25 cellular contexts compared by ENCODE assay signal in the genomic region with DNA sequence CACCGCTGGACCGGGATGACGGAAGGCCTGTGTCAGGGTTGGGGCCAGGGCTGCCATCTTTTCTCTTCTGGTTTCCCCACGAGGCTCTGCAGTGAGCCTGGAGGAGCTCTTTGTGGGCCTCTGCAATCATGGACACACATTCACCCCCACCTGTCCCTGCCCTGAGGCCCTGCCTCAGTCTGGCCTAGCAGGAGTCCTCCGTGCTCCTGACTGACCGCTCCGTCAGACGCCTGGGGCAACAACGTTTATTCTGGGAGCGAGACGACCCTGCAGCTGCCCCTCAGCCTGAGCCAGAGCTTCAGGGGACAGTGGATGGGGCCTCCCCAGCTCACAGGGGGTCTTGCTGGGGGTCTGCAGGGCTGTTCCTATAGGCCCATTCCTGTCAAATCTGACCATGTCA. TPM values are rescaled to one million over a fixed set of nuclear protein-coding genes. Genes with fewer than 3 reads are reported as not detected.
DNase-seq lines count a peak whose midpoint lies in the region; ATAC-seq, FAIRE-seq and TF ChIP-seq lines count a peak whose summit lies in the region.
"Had no signal": no experiment of that assay in that cellular context is flagged by ENCODE, and none has a peak within 500 bp of the region (broad histone marks: within the 10 kb centered on the region; RNA-seq: fewer than 3 reads in every experiment).

No MANE protein-coding gene starts in this region.

- FAIRE-seq in kidney (lab: Jason Lieb, UNC) = no peak
- FAIRE-seq: A204.1, D721Med, GM12878, GM19239 had no signal

- H3K27ac ChIP-seq in heart right ventricle = no peak overlapping the region
- no peak overlapping the region for H3K27ac ChIP-seq in kidney (ENCODE audit: low read depth in 2 of 2, low read length in 2 of 2)
- no peak overlapping the region for H3K27ac ChIP-seq in neuronal stem cell (replicated peaks; ENCODE audit: low read length)
- H3K27ac ChIP-seq: 22Rv1, BLaER1, C4-2B had no signal

- no peak for TF ChIP-seq RAD21 in Ishikawa (IDR thresholded peaks at IDR 0.05; ENCODE audit: low read depth)

- H2BK5ac ChIP-seq in neuronal stem cell (ENCODE audit: low read length) = no peak overlapping the region

- H3K27me3 ChIP-seq in heart right ventricle (no peaks in the 10 kb centered on the region), neuronal stem cell (ENCODE audit: control insufficient read depth in 3 of 3, insufficient read depth in 3 of 3, low read depth in 1 of 3, low read length in 3 of 3) (no peaks in the 10 kb centered on the region)
- H3K27me3 ChIP-seq: BLaER1 had no signal

- no peak overlapping the region for H3K23ac ChIP-seq in neuronal stem cell (ENCODE audit: low read depth, low read length, poor library complexity)

- H3K79me1 ChIP-seq in neuronal stem cell (ENCODE audit: low read depth, low read length) = no peaks in the 10 kb centered on the region

- WGBS in heart right ventricle, 2 donors = 91 to 93% methylated on average over 11 of the region's 11 CpGs
- no CpG with 5 or more reads among the region's 11 CpGs for WGBS in neuronal stem cell (ENCODE audit: extremely low coverage in 2 of 2, insufficient read length in 2 of 2, insufficient replicate concordance in 1 of 2), 2 donors

- ATAC-seq in Right ventricle myocardium inferior (no peak), heart right ventricle (no peak), GM19455 (IDR thresholded peaks at IDR 0.05; ENCODE audit: unreplicated experiment) (no peak), HG03342 (IDR thresholded peaks at IDR 0.05; ENCODE audit: unreplicated experiment) (no peak)
- ATAC-seq: CD8-positive, alpha-beta T cell; GM12878; HCT116 had no signal

- peak overlapping the region; percentile 8 for H2BK15ac ChIP-seq in neuronal stem cell (ENCODE audit: low read length)

- DNase-seq in Right ventricle myocardium inferior (ENCODE audit: missing footprints) (peak; percentile 9), heart right ventricle (no peak), kidney (peak; percentile 63), neuronal stem cell (ENCODE audit: low spot score) (no peak), cerebellar nuclear complex (lab: John Stamatoyannopoulos, UW) (no peak)
- DNase-seq: CD4-positive, CD25-positive, alpha-beta regulatory T cell; CD8-positive, alpha-beta T cell; DMS 273 treated with DMSO at 0.1 percent for 48 hours; DMS79; EL; GDM1; H9 had no signal

- H3K9me3 ChIP-seq in heart right ventricle = peaks cover 0 to 6% (median 0%) of the 10 kb centered on the region in 11 donors
- H3K9me3 ChIP-seq in kidney (ENCODE audit: control insufficient read depth in 1 of 2, low read length in 2 of 2) = peaks cover 0 to 5% of the 10 kb centered on the region in 2 donors
- peaks cover 0 to 3% of the 10 kb centered on the region in 2 donors for H3K9me3 ChIP-seq in neuronal stem cell (replicated peaks in 1 of 2; ENCODE audit: control insufficient read depth in 2 of 2, insufficient read depth in 1 of 2, low read depth in 1 of 2, low read length in 2 of 2)

- H3K14ac ChIP-seq in neuronal stem cell (ENCODE audit: low read length) = no peak overlapping the region

- no peak overlapping the region for H4K91ac ChIP-seq in neuronal stem cell (ENCODE audit: low read depth, low read length, poor library complexity)

- H4K8ac ChIP-seq in neuronal stem cell (ENCODE audit: low read depth, low read length) = no peak overlapping the region

- peak overlapping the region; percentile 80 for H3K18ac ChIP-seq in neuronal stem cell (ENCODE audit: low read length)

- H2AFZ ChIP-seq in neuronal stem cell (ENCODE audit: low read length) = no peak overlapping the region
- H2AFZ ChIP-seq: GM23338 had no signal

- H3K4ac ChIP-seq in neuronal stem cell (ENCODE audit: low read length) = no peak overlapping the region

- H3K4me3 ChIP-seq in heart right ventricle (no peak overlapping the region), kidney (ENCODE audit: low read length in 2 of 2) (no peak overlapping the region), neuronal stem cell (ENCODE audit: low read length in 2 of 2) (no peak overlapping the region)
- H3K4me3 ChIP-seq: BLaER1, GM12878, GM23338 had no signal

- peak overlapping the region; percentile 24 for H2BK12ac ChIP-seq in neuronal stem cell (ENCODE audit: low read length)

- H3K36me3 ChIP-seq in heart right ventricle (no peaks in the 10 kb centered on the region), kidney (ENCODE audit: control insufficient read depth in 1 of 2, insufficient read depth in 2 of 2, low read length in 2 of 2) (no peaks in the 10 kb centered on the region), neuronal stem cell (replicated peaks in 1 of 2; ENCODE audit: control insufficient read depth in 2 of 2, insufficient read depth in 2 of 2, low read length in 2 of 2) (no peaks in the 10 kb centered on the region)
- H3K36me3 ChIP-seq: BLaER1 had no signal

- H3K4me2 ChIP-seq in neuronal stem cell (ENCODE audit: insufficient read depth, low read length, poor library complexity, severe bottlenecking) = no peak overlapping the region
- H3K4me2 ChIP-seq: GM23338 had no signal

- intact Hi-C loops in Right ventricle myocardium inferior (cut with DNase I) (no loop called here), heart right ventricle (cut with DNase I) (no loop called here), kidney (cut with DNase I) (loop anchor here (5.0 kb wide), 1 partner anchor 357 kb away; a partner anchor contains a TSS)

- TF ChIP-seq CTCF in heart right ventricle (IDR thresholded peaks at IDR 0.05) (no peak), kidney (IDR thresholded peaks at IDR 0.05; ENCODE audit: borderline replicate concordance, extremely low read depth, insufficient read depth) (no peak)

- TF ChIP-seq EP300 in Ishikawa (IDR thresholded peaks at IDR 0.05; ENCODE audit: borderline replicate concordance) = no peak

- H2AK5ac ChIP-seq in neuronal stem cell (ENCODE audit: low read depth, low read length) = peak overlapping the region; percentile 66

- peaks cover 0 to 6% (median 0%) of the 10 kb centered on the region in 9 donors for H3K4me1 ChIP-seq in heart right ventricle
- peaks cover 2 to 4% of the 10 kb centered on the region in 2 donors for H3K4me1 ChIP-seq in kidney (ENCODE audit: control insufficient read depth in 1 of 2, insufficient read depth in 1 of 2, low read depth in 1 of 2, low read length in 2 of 2)
- H3K4me1 ChIP-seq in neuronal stem cell (ENCODE audit: control insufficient read depth in 2 of 2, insufficient read depth in 1 of 2, low read depth in 1 of 2, low read length in 2 of 2) = peaks cover 0 to 18% of the 10 kb centered on the region in 2 donors

- no peak overlapping the region for H3K9ac ChIP-seq in kidney (ENCODE audit: low read length in 2 of 2)
- H3K9ac ChIP-seq in neuronal stem cell (ENCODE audit: low read depth, low read length, poor library complexity) = no peak overlapping the region
- H3K9ac ChIP-seq: BLaER1 had no signal

- peak overlapping the region; percentile 30 for H2BK120ac ChIP-seq in neuronal stem cell (ENCODE audit: low read depth, low read length)

TF ChIP-seq in Ishikawa, 13 proteins besides CTCF, POLR2A, EP300 and RAD21:
- no peak for TF ChIP-seq FOXM1 (IDR thresholded peaks at IDR 0.05; ENCODE audit: borderline replicate concordance, low read depth)
- TF ChIP-seq, protein P1, sequence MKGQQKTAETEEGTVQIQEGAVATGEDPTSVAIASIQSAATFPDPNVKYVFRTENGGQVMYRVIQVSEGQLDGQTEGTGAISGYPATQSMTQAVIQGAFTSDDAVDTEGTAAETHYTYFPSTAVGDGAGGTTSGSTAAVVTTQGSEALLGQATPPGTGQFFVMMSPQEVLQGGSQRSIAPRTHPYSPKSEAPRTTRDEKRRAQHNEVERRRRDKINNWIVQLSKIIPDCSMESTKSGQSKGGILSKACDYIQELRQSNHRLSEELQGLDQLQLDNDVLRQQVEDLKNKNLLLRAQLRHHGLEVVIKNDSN (IDR thresholded peaks at IDR 0.05) = no peak
- no peak for TF ChIP-seq TAF1 (IDR thresholded peaks at IDR 0.05; ENCODE audit: low read depth)
- TF ChIP-seq ZBTB7A (IDR thresholded peaks at IDR 0.05; ENCODE audit: low read depth) = 0 out of 2 replicates have a peak, but pooled peaks have one; percentile 26
- no peak for TF ChIP-seq CREB1 (IDR thresholded peaks at IDR 0.05; ENCODE audit: low read depth)
- TF ChIP-seq, protein P2, sequence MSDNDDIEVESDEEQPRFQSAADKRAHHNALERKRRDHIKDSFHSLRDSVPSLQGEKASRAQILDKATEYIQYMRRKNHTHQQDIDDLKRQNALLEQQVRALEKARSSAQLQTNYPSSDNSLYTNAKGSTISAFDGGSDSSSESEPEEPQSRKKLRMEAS (IDR thresholded peaks at IDR 0.05) = no peak
- no peak for TF ChIP-seq NFIC (IDR thresholded peaks at IDR 0.05)

RNA-seq across cellular contexts. Expression of a gene that starts 8.2 kb away (rescaled TPM):
- total RNA-seq in Right ventricle myocardium inferior (not detected), heart right ventricle (not detected), kidney (2.6 TPM)
- polyA plus RNA-seq in heart right ventricle (under 1 TPM in 1 of 2 donors, not detected in 1; 0.07 TPM), kidney (ENCODE audit: insufficient read depth, low read depth, low replicate concordance) (not detected)
- 0.08 TPM for polyA plus RNA-seq in neuronal stem cell (2013, experiment 1 of 2)
- 0.26 TPM for polyA plus RNA-seq in neuronal stem cell (2013, experiment 2 of 2)
- total RNA-seq: B cell had no signal
- polyA plus RNA-seq: CD4-positive, CD25-positive, alpha-beta regulatory T cell; GM23338 had no signal

Comparison
In these comparisons a context has a peak if more than half of its experiments do, and no peak if none do; other contexts are left out.
1. DNase-seq: peak in Right ventricle myocardium inferior (single experiment) and kidney (single experiment); none in heart right ventricle (0 of 2), neuronal stem cell (single experiment) and cerebellar nuclear complex (0 of 2).